In genomic region chr2:61144697-61145268, GRCh38 we compare ENCODE assay signal across 1 cellular context.
TF ChIP-seq lines count a peak whose summit lies in the region.

No MANE protein-coding gene starts in this region.

TF ChIP-seq in GM12878, 131 proteins besides CTCF, POLR2A, EP300 and RAD21 (continued from another document and continues in another):
- TF ChIP-seq CEBPZ (IDR thresholded peaks at IDR 0.05; ENCODE audit: low read depth, low read length): no peak
- TF ChIP-seq POLR2AphosphoS5 (IDR thresholded peaks at IDR 0.05; ENCODE audit: low read length): peak; percentile 80
- TF ChIP-seq EGR1 (IDR thresholded peaks at IDR 0.05; ENCODE audit: borderline replicate concordance in 1 of 2, low read depth in 2 of 2, low read length in 2 of 2): no peak
- TF ChIP-seq TCF3 (IDR thresholded peaks at IDR 0.05; ENCODE audit: borderline replicate concordance, insufficient read depth, low read depth, low read length): no peak
- no peak for TF ChIP-seq NR2C2 (IDR thresholded peaks at IDR 0.05; ENCODE audit: borderline replicate concordance, control insufficient read depth, insufficient read length, low read depth)
- TF ChIP-seq CBX5 (IDR thresholded peaks at IDR 0.05; ENCODE audit: low read depth): no peak
- no peak for TF ChIP-seq BHLHE40 (IDR thresholded peaks at IDR 0.05; ENCODE audit: borderline replicate concordance in 1 of 2, low read depth in 2 of 2, low read length in 1 of 2)
- TF ChIP-seq HDAC6 (IDR thresholded peaks at IDR 0.05; ENCODE audit: unreplicated experiment): no peak
- TF ChIP-seq RB1 (IDR thresholded peaks at IDR 0.05; ENCODE audit: borderline replicate concordance): peak; percentile 54; the same call in 1 of the 2 replicates
- TF ChIP-seq ZBED1 (IDR thresholded peaks at IDR 0.05; ENCODE audit: borderline replicate concordance): no peak
- peak; percentile 66 for TF ChIP-seq EED (IDR thresholded peaks at IDR 0.05; ENCODE audit: low read depth)
- no peak for TF ChIP-seq YBX1 (IDR thresholded peaks at IDR 0.05)
- no peak for TF ChIP-seq ZBTB33 (IDR thresholded peaks at IDR 0.05)
- peak; percentile 22 for TF ChIP-seq E4F1 (IDR thresholded peaks at IDR 0.05; ENCODE audit: borderline replicate concordance, partially characterized antibody)
- no peak; the same call in 1 of the 2 replicates for TF ChIP-seq SIN3A (IDR thresholded peaks at IDR 0.05; ENCODE audit: low read depth, low read length)
- TF ChIP-seq TAF1 (IDR thresholded peaks at IDR 0.05; ENCODE audit: borderline replicate concordance, low read depth, low read length): no peak; the same call in 1 of the 2 replicates
- no peak for TF ChIP-seq NR2C1 (IDR thresholded peaks at IDR 0.05)
- TF ChIP-seq PBX3 (IDR thresholded peaks at IDR 0.05; ENCODE audit: insufficient replicate concordance, low read depth, low read length): no peak
- TF ChIP-seq STAT1 (conservative IDR thresholded peaks at IDR 0.05): no peak; the same call in 1 of the 2 replicates
- TF ChIP-seq SKIL (IDR thresholded peaks at IDR 0.05; ENCODE audit: low read depth, poor library complexity, severe bottlenecking): no peak
- no peak for TF ChIP-seq ASH2L (IDR thresholded peaks at IDR 0.05; ENCODE audit: borderline replicate concordance, low read depth)
- TF ChIP-seq IRF4 (IDR thresholded peaks at IDR 0.05; ENCODE audit: low read depth, low read length): no peak
- TF ChIP-seq BACH1 (IDR thresholded peaks at IDR 0.05; ENCODE audit: borderline replicate concordance): no peak
- TF ChIP-seq SMAD5 (IDR thresholded peaks at IDR 0.05; ENCODE audit: low read depth): no peak
- no peak for TF ChIP-seq HSF1 (IDR thresholded peaks at IDR 0.05; ENCODE audit: low read depth, low read length)
- no peak for TF ChIP-seq HCFC1 (IDR thresholded peaks at IDR 0.05; ENCODE audit: low read length)
- TF ChIP-seq SMC3 (IDR thresholded peaks at IDR 0.05; ENCODE audit: borderline replicate concordance, low read length): no peak
- peak; percentile 51 for TF ChIP-seq ZNF687 (IDR thresholded peaks at IDR 0.05)
- no peak for TF ChIP-seq ELK1 (IDR thresholded peaks at IDR 0.05; ENCODE audit: low read depth, low read length)
- no peak for TF ChIP-seq USF2 (IDR thresholded peaks at IDR 0.05; ENCODE audit: borderline replicate concordance, low read depth, low read length)
- TF ChIP-seq NBN (IDR thresholded peaks at IDR 0.05): no peak
- TF ChIP-seq JUND (IDR thresholded peaks at IDR 0.05; ENCODE audit: low read depth, low read length): no peak
- TF ChIP-seq SPI1 (IDR thresholded peaks at IDR 0.05; ENCODE audit: borderline replicate concordance, insufficient read depth, low read depth, low read length): no peak
- peak; percentile 71 for TF ChIP-seq PML (IDR thresholded peaks at IDR 0.05; ENCODE audit: low read length)
